Comparison of ENCODE assay signal across 8 cellular contexts in the genomic region with DNA sequence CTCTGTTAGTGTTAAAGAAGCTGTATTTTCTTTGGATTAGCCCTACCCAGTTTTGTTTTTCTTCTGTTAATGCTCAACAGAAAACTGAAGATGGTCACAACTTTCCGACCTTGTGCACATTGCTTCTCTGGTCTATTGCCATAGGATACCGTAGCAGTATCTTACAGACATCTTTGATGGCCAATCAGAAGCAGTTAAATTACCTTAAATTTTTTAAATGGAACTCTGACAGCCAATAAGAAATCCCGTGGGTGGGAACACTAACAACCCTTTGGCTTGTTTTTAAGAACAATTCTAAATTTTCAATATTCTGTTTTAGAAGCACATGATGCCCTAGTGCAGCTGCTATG. TPM values are rescaled to one million over a fixed set of nuclear protein-coding genes. Genes with fewer than 3 reads are reported as not detected.
A peak's percentile ranks its signal among the peaks of the same experiment; 100 is the strongest.
DNase-seq lines count a peak whose midpoint lies in the region; ATAC-seq and TF ChIP-seq lines count a peak whose summit lies in the region.

No MANE protein-coding gene starts in this region.

- POLR2A ChIA-PET in Caco-2 (lab: Charles Lee) = interaction anchor here (1.3 to 1.8 kb wide), 2 partner anchors 17 to 154 kb away, joined by 3 to 14 read pairs; a partner anchor contains a TSS

- H3K36me3 ChIP-seq in Caco-2 (ENCODE audit: control insufficient read depth, insufficient read depth, low read length) = peaks cover 1% of the 10 kb centered on the region; the same call in 1 of the 2 replicates

- H3K36me3 Mint-ChIP-seq in Caco-2 (ENCODE audit: insufficient read depth, unreplicated experiment) = peaks cover 12% of the 10 kb centered on the region

- CTCF ChIA-PET in Caco-2 (lab: Charles Lee) = no interaction called here

- ATAC-seq in GM19351 (IDR thresholded peaks at IDR 0.05; ENCODE audit: unreplicated experiment) (peak; percentile 74), HG03280 (IDR thresholded peaks at IDR 0.05; ENCODE audit: unreplicated experiment) (peak; percentile 72)

- TF ChIP-seq CTCF in Caco-2 (IDR thresholded peaks at IDR 0.05; ENCODE audit: insufficient read depth in 1 of 2, low read depth in 1 of 2, low read length in 1 of 2, severe bottlenecking in 1 of 2, unreplicated experiment in 1 of 2) (no peak), cardiac fibroblast (IDR thresholded peaks at IDR 0.05; ENCODE audit: low read depth, low read length) (no peak)

- H3K9me3 Mint-ChIP-seq in Caco-2 (ENCODE audit: unreplicated experiment) = no peaks in the 10 kb centered on the region

- H3K9me3 ChIP-seq in Caco-2 = no peaks in the 10 kb centered on the region

- H3K4me1 ChIP-seq in Caco-2 = peaks cover 24% of the 10 kb centered on the region

- no peaks in the 10 kb centered on the region for H3K27me3 Mint-ChIP-seq in Caco-2 (ENCODE audit: insufficient read depth, unreplicated experiment)

- H3K4me3 Mint-ChIP-seq in Caco-2 (ENCODE audit: unreplicated experiment) = peak overlapping the region; percentile 90

- no peaks in the 10 kb centered on the region for H3K4me1 Mint-ChIP-seq in Caco-2 (ENCODE audit: low read depth, unreplicated experiment)

- no TSS peak for BruUV-seq in Caco-2 (replicated peaks; lab: Mats Ljungman, UMichigan)

- H3K4me3 ChIP-seq in Caco-2 (ENCODE audit: low read depth, low read length) = peak overlapping the region; percentile 53
- peak overlapping the region; percentile 60 to 72 for H3K4me3 ChIP-seq in cardiac fibroblast (replicated peaks in 1 of 2; ENCODE audit: low read depth in 2 of 2, low read length in 2 of 2)

- H3K27me3 ChIP-seq in Caco-2 (replicated peaks; ENCODE audit: control insufficient read depth, insufficient read depth, low read length) = no peaks in the 10 kb centered on the region

- H3K27ac ChIP-seq in substantia nigra (ENCODE audit: low read depth, low read length, poor library complexity, severe bottlenecking) = peak overlapping the region; percentile 50

- intact Hi-C loops in Caco-2 (cut with micrococcal nuclease; ENCODE audit: unreplicated experiment) = loop anchor here (1.0 kb wide), 1 partner anchor 16 kb away; no protein-coding TSS in a partner anchor

- peak; percentile 30 to 61 for DNase-seq in Caco-2
- DNase-seq in NCI-H82 (lab: John Stamatoyannopoulos, UW) = peak; percentile 92
- peak; percentile 93 to 96 for DNase-seq in cardiac fibroblast (ENCODE audit: low read depth in 2 of 2)
- DNase-seq in kidney tubule cell (ENCODE audit: low spot score) = peak; percentile 84
- DNase-seq in substantia nigra (lab: John Stamatoyannopoulos, UW) = peak in 1 of 49 donors; percentile 21
- DNase-seq in HT-29 (ENCODE audit: low spot score) = no peak

- H3K27ac Mint-ChIP-seq in Caco-2 (ENCODE audit: unreplicated experiment) = peak overlapping the region; percentile 96

RNA-seq across cellular contexts. Expression of a gene that starts 17.2 kb away (rescaled TPM):
- 45.5 and 61.6 TPM in 2 replicates for total RNA-seq in Caco-2 (2022)
- total RNA-seq in HT-29 (2014; rRNA removed; shearing (Covaris generic)) = 42.6 and 43.5 TPM in 2 replicates

RNA-seq across cellular contexts. Expression of a gene that starts 43.2 kb away (rescaled TPM):
- total RNA-seq in Caco-2 (2022) = 2.8 and 3.1 TPM in 2 replicates
- total RNA-seq in HT-29 (2014; rRNA removed; shearing (Covaris generic)) = 0.05 TPM in 1 of 2 replicates, not detected in the other
